8 cellular contexts compared by ENCODE assay signal in the genomic region with DNA sequence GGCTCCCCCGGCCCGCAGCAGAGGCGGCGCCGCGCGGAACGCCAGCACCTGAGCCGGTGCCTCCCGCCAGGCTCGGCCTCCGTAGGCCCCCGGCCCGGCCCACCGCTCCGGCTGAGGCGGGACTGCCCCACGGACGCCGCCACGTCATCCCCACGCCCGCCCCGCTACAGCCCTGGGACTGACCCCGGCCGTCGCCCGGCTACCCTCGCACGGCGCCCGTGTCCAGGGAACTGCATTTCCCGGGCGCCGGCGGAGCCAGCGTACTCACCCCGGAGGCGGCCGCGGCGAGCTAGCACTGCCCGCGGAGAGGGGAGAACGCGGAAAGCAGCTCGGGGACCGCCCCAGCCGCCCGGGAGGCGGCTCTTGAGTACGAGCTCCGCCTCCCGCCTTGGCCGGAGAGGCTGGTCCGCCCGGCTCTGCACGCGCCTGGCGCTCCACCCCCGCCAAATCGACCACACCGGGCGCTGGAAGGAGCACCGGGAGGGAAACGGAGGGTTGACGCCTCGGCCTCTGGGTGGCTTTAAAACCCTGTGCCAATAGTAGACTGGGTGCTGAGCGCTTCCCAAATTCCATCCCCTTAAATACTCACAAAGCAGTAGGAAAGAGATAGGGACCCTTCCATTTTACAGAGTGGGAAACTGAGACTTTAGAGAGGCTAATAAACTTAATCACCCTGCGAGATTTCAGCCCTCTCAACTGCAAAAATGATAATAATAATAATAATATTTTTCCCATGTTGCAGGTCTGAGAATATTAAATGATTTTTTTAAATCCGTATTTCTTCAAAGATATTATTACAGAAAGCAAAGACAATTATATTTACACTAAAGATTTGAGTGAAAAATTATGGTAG. TPM values are rescaled to one million over a fixed set of nuclear protein-coding genes. Genes with fewer than 3 reads are reported as not detected.
DNase-seq lines count a peak whose midpoint lies in the region; ATAC-seq, FAIRE-seq and TF ChIP-seq lines count a peak whose summit lies in the region.

A gene with protein sequence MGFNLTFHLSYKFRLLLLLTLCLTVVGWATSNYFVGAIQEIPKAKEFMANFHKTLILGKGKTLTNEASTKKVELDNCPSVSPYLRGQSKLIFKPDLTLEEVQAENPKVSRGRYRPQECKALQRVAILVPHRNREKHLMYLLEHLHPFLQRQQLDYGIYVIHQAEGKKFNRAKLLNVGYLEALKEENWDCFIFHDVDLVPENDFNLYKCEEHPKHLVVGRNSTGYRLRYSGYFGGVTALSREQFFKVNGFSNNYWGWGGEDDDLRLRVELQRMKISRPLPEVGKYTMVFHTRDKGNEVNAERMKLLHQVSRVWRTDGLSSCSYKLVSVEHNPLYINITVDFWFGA (minus strand): TSS at position 297 of the 853 bp plus-strand sequence. CDS start 10,779 bp downstream, outside the sequence.

- H3K27ac ChIP-seq in H1 (ENCODE audit: low read depth, low read length) (peak within 1 kb of the TSS; percentile 61; the same call in 1 of the 2 replicates), mesenchymal stem cell (ENCODE audit: low read length, poor library complexity, severe bottlenecking) (peak within 1 kb of the TSS; percentile 79)

- WGBS in H1 (ENCODE audit: extremely low coverage in 1 of 2, insufficient coverage in 1 of 2, insufficient read length in 1 of 2, insufficient replicate concordance in 2 of 2, low coverage in 1 of 2, low lambda C conversion rate in 2 of 2, missing lambda C conversion rate in 1 of 2), 2 experiments: 2% methylated on average over 61 of the region's 71 CpGs; no CpG with 5 or more reads in 1 of the 2 experiments
- WGBS in mesenchymal stem cell: 1% methylated on average over 54 of the region's 71 CpGs

- H4K20me1 ChIP-seq in H1 (replicated peaks in 1 of 2; ENCODE audit: control insufficient read depth in 1 of 2, insufficient read depth in 2 of 2, low read length in 2 of 2): peaks cover 0 to 2% of the 10 kb centered on the region in 2 experiments

- H4K8ac ChIP-seq in H1 (ENCODE audit: extremely low read depth, insufficient read depth, low read length) (peak within 1 kb of the TSS; percentile 80; the same call in 1 of the 2 replicates), mesenchymal stem cell (ENCODE audit: low read length) (peak within 1 kb of the TSS; percentile 81)

- peak within 1 kb of the TSS; percentile 64; the same call in 1 of the 2 replicates for H3K18ac ChIP-seq in H1 (ENCODE audit: extremely low read depth, low read length)
- H3K18ac ChIP-seq in mesenchymal stem cell (ENCODE audit: low read depth in 1 of 2, low read length in 2 of 2): peak within 1 kb of the TSS; percentile 73 to 86

- 0 out of 7 replicates have a peak, but pooled peaks cover 0 to 1% (median 0%) of the 10 kb centered on the region in 4 experiments for H3K4me1 ChIP-seq in H1 (replicated peaks in 1 of 4; ENCODE audit: control insufficient read depth in 3 of 4, insufficient read depth in 4 of 4, low read length in 3 of 4)
- H3K4me1 ChIP-seq in mesenchymal stem cell (ENCODE audit: control insufficient read depth, insufficient read depth, low read depth, low read length): peaks cover 3% of the 10 kb centered on the region

- H3K79me1 ChIP-seq in H1 (ENCODE audit: low read depth, low read length) (peaks cover 4% of the 10 kb centered on the region; the same call in 1 of the 2 replicates), mesenchymal stem cell (replicated peaks; ENCODE audit: low read length, poor library complexity, severe bottlenecking) (peaks cover 3% of the 10 kb centered on the region)

- H2BK5ac ChIP-seq in H1 (ENCODE audit: low read depth, low read length) (peak within 1 kb of the TSS; percentile 52; the same call in 1 of the 2 replicates), mesenchymal stem cell (ENCODE audit: low read depth, low read length, poor library complexity, severe bottlenecking) (peak within 1 kb of the TSS; percentile 95)

- H3K56ac ChIP-seq in H1 (replicated peaks; ENCODE audit: insufficient read length, low read depth, low read length): no peak within 1 kb of the TSS

- H2BK120ac ChIP-seq in H1 (replicated peaks; ENCODE audit: low read depth, low read length) (no peak within 1 kb of the TSS), mesenchymal stem cell (ENCODE audit: low read depth, low read length) (peak within 1 kb of the TSS; percentile 95)

- H3K23me2 ChIP-seq in H1 (ENCODE audit: low read depth, low read length): peaks cover 6% of the 10 kb centered on the region; the same call in 1 of the 2 replicates

- H4K91ac ChIP-seq in H1 (replicated peaks; ENCODE audit: insufficient read length, low read length) (peak within 1 kb of the TSS; percentile 66), mesenchymal stem cell (ENCODE audit: low read length) (peak within 1 kb of the TSS; percentile 15)

- H3K9ac ChIP-seq in H1 (replicated peaks in 1 of 4; ENCODE audit: extremely low read depth in 1 of 4, low read depth in 3 of 4, low read length in 3 of 4) (peak within 1 kb of the TSS; percentile 58 to 82 (median 62)), mesenchymal stem cell (ENCODE audit: low read length) (peak within 1 kb of the TSS; percentile 98)

- H3K4me3 ChIP-seq in H1 (ENCODE audit: extremely low read depth in 1 of 4, insufficient read depth in 2 of 4, low read depth in 3 of 4, low read length in 4 of 4) (peak within 1 kb of the TSS; percentile 72 to 87 (median 77)), mesenchymal stem cell (ENCODE audit: insufficient read depth in 1 of 2, low read depth in 1 of 2, low read length in 2 of 2) (peak within 1 kb of the TSS; percentile 81 to 95)

- TF ChIP-seq POLR2A in H1 (IDR thresholded peaks at IDR 0.05; ENCODE audit: control extremely low read depth in 1 of 2, low read depth in 2 of 2, low read length in 2 of 2): peak; percentile 77 to 89

- H3K14ac ChIP-seq in H1 (ENCODE audit: insufficient read length) (no peak within 1 kb of the TSS), mesenchymal stem cell (ENCODE audit: low read length in 2 of 2) (peak within 1 kb of the TSS; percentile 26 to 71)

- POLR2A ChIA-PET in H1 (lab: Charles Lee; ENCODE audit: partially characterized antibody): interaction anchor here (0.7 to 2.9 kb wide), 14 partner anchors 10 to 222 kb away, joined by 3 to 8 read pairs (median 4); a partner anchor contains a TSS

- no peak for FAIRE-seq in H1 (lab: Jason Lieb, UNC)

- H3K4me2 ChIP-seq in H1 (ENCODE audit: insufficient read depth in 1 of 2, low read depth in 2 of 2, low read length in 2 of 2) (peak within 1 kb of the TSS; percentile 93 to 100), mesenchymal stem cell (ENCODE audit: low read length, poor library complexity, severe bottlenecking) (peak within 1 kb of the TSS; percentile 94)

- H2BK20ac ChIP-seq in H1 (ENCODE audit: low read length): no peak within 1 kb of the TSS

- no peak for TF ChIP-seq CTCF in H1 (IDR thresholded peaks at IDR 0.05; ENCODE audit: control extremely low read depth in 1 of 3, insufficient read depth in 1 of 3, low read depth in 1 of 3, low read length in 3 of 3)

- H4K5ac ChIP-seq in H1 (ENCODE audit: insufficient read length, low read depth, low read length): peak within 1 kb of the TSS; percentile 54

- no peak within 1 kb of the TSS for H3K4ac ChIP-seq in H1 (replicated peaks; ENCODE audit: insufficient read length, low read depth, low read length)
- peak within 1 kb of the TSS; percentile 71 to 75 for H3K4ac ChIP-seq in mesenchymal stem cell (ENCODE audit: low read depth in 1 of 2, low read length in 2 of 2)

- peak; percentile 81 for ATAC-seq in GM19468 (IDR thresholded peaks at IDR 0.05; ENCODE audit: extremely low read depth, unreplicated experiment)

- H3K36me3 ChIP-seq in H1 (ENCODE audit: control insufficient read depth in 2 of 4, insufficient read depth in 4 of 4, low read length in 3 of 4) (peaks cover 2 to 15% (median 4%) of the 10 kb centered on the region in 4 experiments; a peak in 6 of 8 replicates), mesenchymal stem cell (ENCODE audit: control insufficient read depth in 1 of 2, insufficient read depth in 2 of 2, low read depth in 1 of 2, low read length in 2 of 2) (peaks cover 3 to 9% of the 10 kb centered on the region in 2 experiments)

- H2AFZ ChIP-seq in H1 (ENCODE audit: low read length) (peak within 1 kb of the TSS; percentile 18; the same call in 1 of the 2 replicates), mesenchymal stem cell (ENCODE audit: low read depth, low read length) (peak within 1 kb of the TSS; percentile 77)

- H3K23ac ChIP-seq in H1 (ENCODE audit: insufficient read length): no peak within 1 kb of the TSS
- peak within 1 kb of the TSS in 1 of 2 experiments; percentile 80 for H3K23ac ChIP-seq in mesenchymal stem cell (ENCODE audit: low read length in 2 of 2)

- DNase-seq in COLO829 (ENCODE audit: low spot score) (peak; percentile 68), HPDE6-E6E7 (ENCODE audit: extremely low spot score) (peak; percentile 81), NOMO-1 (lab: John Stamatoyannopoulos, UW; ENCODE audit: unreplicated experiment in 2 of 2) (peak; percentile 80 to 89), H1 (ENCODE audit: low read depth in 1 of 2, low spot score in 2 of 2) (peak; percentile 70 to 88), mesenchymal stem cell (peak; percentile 91)
- DNase-seq in activated CD8-positive, alpha-beta memory T cell treated with anti-CD3 and anti-CD28 coated beads for 24 hours: peak; percentile 88
- peak; percentile 35 for DNase-seq in stimulated activated CD8-positive, alpha-beta memory T cell treated with anti-CD3 and anti-CD28 coated beads, Interleukin-12 subunit alpha, Interleukin-12 subunit beta, amount 100 ng/mL, for 24 hours (ENCODE audit: extremely low read depth)

- no peak within 1 kb of the TSS for H2BK15ac ChIP-seq in H1 (ENCODE audit: low read length)
- H2BK15ac ChIP-seq in mesenchymal stem cell (ENCODE audit: low read depth, poor library complexity, severe bottlenecking): peak within 1 kb of the TSS; percentile 77

- H3K9me3 ChIP-seq in H1 (ENCODE audit: insufficient read depth in 2 of 2, low read depth in 1 of 2, low read length in 1 of 2): peaks cover 0 to 9% of the 10 kb centered on the region in 2 experiments; a peak in 1 of 4 replicates
- H3K9me3 ChIP-seq in mesenchymal stem cell (ENCODE audit: control insufficient read depth, low read length): no peaks in the 10 kb centered on the region

- peaks cover 4 to 46% of the 10 kb centered on the region in 2 experiments; a peak in 3 of 4 replicates for H3K79me2 ChIP-seq in H1 (ENCODE audit: control insufficient read depth in 1 of 2, insufficient read depth in 2 of 2, low read length in 2 of 2)

- no peak for TF ChIP-seq EP300 in H1 (IDR thresholded peaks at IDR 0.05; ENCODE audit: borderline replicate concordance in 1 of 2, low read depth in 2 of 2, low read length in 2 of 2)

- no peak for TF ChIP-seq RAD21 in H1 (IDR thresholded peaks at IDR 0.05 in 1 of 2, conservative IDR thresholded peaks at IDR 0.05 in 1 of 2; ENCODE audit: low read depth in 2 of 2, low read length in 2 of 2)

- CTCF ChIA-PET in H1 (lab: Charles Lee; ENCODE audit: partially characterized antibody): interaction anchor here (0.5 to 2.2 kb wide), 38 partner anchors 10 to 850 kb away, joined by 3 to 13 read pairs (median 3); a partner anchor contains a TSS

- H2AK5ac ChIP-seq in H1 (ENCODE audit: low read depth, low read length) (no peak within 1 kb of the TSS), mesenchymal stem cell (ENCODE audit: low read length, severe bottlenecking) (peak within 1 kb of the TSS; percentile 42)

- no peaks in the 10 kb centered on the region for H3K27me3 ChIP-seq in H1 (replicated peaks in 1 of 4; ENCODE audit: control insufficient read depth in 3 of 4, extremely low read depth in 1 of 4, insufficient read depth in 3 of 4, low read length in 3 of 4)
- no peaks in the 10 kb centered on the region for H3K27me3 ChIP-seq in mesenchymal stem cell (ENCODE audit: control insufficient read depth in 1 of 2, insufficient read depth in 1 of 2, low read length in 2 of 2)

- H2BK12ac ChIP-seq in H1 (ENCODE audit: low read depth, low read length) (no peak within 1 kb of the TSS), mesenchymal stem cell (ENCODE audit: low read length in 2 of 2) (no peak within 1 kb of the TSS)

RNA-seq across cellular contexts. Expression of the gene that starts here (rescaled TPM):
- total RNA-seq in H1 (2021; fragmentation: NEBNext Ultra II Directional; extraction: Animal tissue kit (Norgen Biotek cat#: 25700)): 44.7 and 56.5 TPM in 2 replicates
- 12.9 and 14.6 TPM in 2 replicates for polyA plus RNA-seq in H1 (2011; rRNA removed)
- 31.8 TPM for polyA plus RNA-seq in H1 (2011; cell fraction: cytosol; rRNA removed)
- 16.4 TPM for polyA plus RNA-seq in H1 (2011; cell fraction: nucleus; rRNA removed)
- polyA plus RNA-seq in H1 (2012, experiment 1 of 2): 44.5 to 54.6 TPM (median 49.9 TPM) in 4 replicates
- polyA plus RNA-seq in H1 (2012, experiment 2 of 2): 8.6 TPM
- 56.1 TPM for polyA plus RNA-seq in H1 (2013, experiment 1 of 2)
- 59.9 TPM for polyA plus RNA-seq in H1 (2013, experiment 2 of 2)
- polyA minus RNA-seq in H1 (2011; rRNA and poly(A)+ RNA removed): 36.3 and 36.8 TPM in 2 replicates
- 31.9 TPM for polyA minus RNA-seq in H1 (2011; cell fraction: cytosol; rRNA and poly(A)+ RNA removed)
- 31.2 TPM for polyA minus RNA-seq in H1 (2011; cell fraction: nucleus; rRNA and poly(A)+ RNA removed)
- polyA plus RNA-seq in mesenchymal stem cell (2013, experiment 1 of 2): 27.2 TPM
- polyA plus RNA-seq in mesenchymal stem cell (2013, experiment 2 of 2): 27.4 TPM

Comparison
In these comparisons a context has a peak if more than half of its experiments do, and no peak if none do; other contexts are left out.
1. Peak in every context shown above with its lines: DNase-seq, ATAC-seq, H3K4me3 ChIP-seq and H3K27ac ChIP-seq.
2. DNase-seq: peak in every context shown above with its lines; median percentile 91 in mesenchymal stem cell; 88 in activated CD8-positive, alpha-beta memory T cell treated with anti-CD3 and anti-CD28 coated beads for 24 hours; 84 in NOMO-1; 81 in HPDE6-E6E7; 79 in H1; 68 in COLO829; 35 in stimulated activated CD8-positive, alpha-beta memory T cell treated with anti-CD3 and anti-CD28 coated beads, Interleukin-12 subunit alpha, Interleukin-12 subunit beta, amount 100 ng/mL, for 24 hours.